Comparison of ENCODE assay signal across 27 cellular contexts in genomic region chr11:47867821-47868220, GRCh38.
"Had no signal": no experiment of that assay in that cellular context is flagged by ENCODE, and none has a peak within 500 bp of the region (broad histone marks: within the 10 kb centered on the region; RNA-seq: fewer than 3 reads in every experiment).

No MANE protein-coding gene starts in this region.

- H3K4me3 Mint-ChIP-seq: activated CD4-positive, alpha-beta memory T cell treated with anti-CD3 and anti-CD28 coated beads for 36 hours; activated CD4-positive, alpha-beta T cell treated with anti-CD3 and anti-CD28 coated beads, Interleukin-2, amount 10 ng/mL, durations not matched to agents 24 days and 14 days; activated naive CD4-positive, alpha-beta T cell treated with anti-CD3 and anti-CD28 coated beads for 36 hours; activated naive CD8-positive, alpha-beta T cell treated with anti-CD3 and anti-CD28 coated beads for 36 hours; activated T-helper 1 cell treated with anti-CD3 and anti-CD28 coated beads, Interleukin-12 subunit alpha, Interleukin-12 subunit beta, Interleukin-2, Interleukin-4 antibody, amounts not matched to agents 30 ng/mL and 10 ng/mL and 1 ng/mL, durations not matched to agents 14 hours and 24 hours and 36 hours; stimulated activated naive B cell treated with anti-CD40 and anti-IgM and Interleukin-4, amounts not matched to agents 10 μg/mL and 1 μg/mL and 100 μg/mL, for 72 hours; T-helper 17 cell had no signal

- H3K27me3 ChIP-seq: heart right ventricle, ovary, sigmoid colon, stomach, suprapubic skin, tibial artery, upper lobe of right lung had no signal

- H3K9me3 Mint-ChIP-seq: activated CD4-positive, alpha-beta memory T cell treated with anti-CD3 and anti-CD28 coated beads for 36 hours; activated CD4-positive, alpha-beta T cell treated with anti-CD3 and anti-CD28 coated beads, Interleukin-2, amount 10 ng/mL, durations not matched to agents 24 days and 14 days; activated naive CD4-positive, alpha-beta T cell treated with anti-CD3 and anti-CD28 coated beads for 36 hours; activated naive CD8-positive, alpha-beta T cell treated with anti-CD3 and anti-CD28 coated beads for 36 hours; activated T-helper 1 cell treated with anti-CD3 and anti-CD28 coated beads, Interleukin-12 subunit alpha, Interleukin-12 subunit beta, Interleukin-2, Interleukin-4 antibody, amounts not matched to agents 30 ng/mL and 10 ng/mL and 1 ng/mL, durations not matched to agents 14 hours and 24 hours and 36 hours; stimulated activated naive B cell treated with anti-CD40 and anti-IgM and Interleukin-4, amounts not matched to agents 10 μg/mL and 1 μg/mL and 100 μg/mL, for 72 hours had no signal

- H3K9me3 ChIP-seq: esophagus muscularis mucosa, heart right ventricle, ovary, prostate gland, sigmoid colon, stomach, suprapubic skin, tibial artery, upper lobe of right lung had no signal

- H3K4me1 ChIP-seq: prostate gland had no signal

- ATAC-seq: heart right ventricle; naive thymus-derived CD4-positive, alpha-beta T cell; stimulated activated naive B cell treated with anti-CD40 and anti-IgM and Interleukin-4, amounts not matched to agents 10 μg/mL and 1 μg/mL and 100 μg/mL, for 72 hours; T-helper 17 cell; upper lobe of right lung had no signal

- H3K36me3 Mint-ChIP-seq: activated CD4-positive, alpha-beta memory T cell treated with anti-CD3 and anti-CD28 coated beads for 36 hours; activated naive CD8-positive, alpha-beta T cell treated with anti-CD3 and anti-CD28 coated beads for 36 hours; stimulated activated naive B cell treated with anti-CD40 and anti-IgM and Interleukin-4, amounts not matched to agents 10 μg/mL and 1 μg/mL and 100 μg/mL, for 72 hours had no signal

- H3K27ac Mint-ChIP-seq: activated CD4-positive, alpha-beta memory T cell treated with anti-CD3 and anti-CD28 coated beads for 36 hours; activated CD4-positive, alpha-beta T cell treated with anti-CD3 and anti-CD28 coated beads, Interleukin-2, amount 10 ng/mL, durations not matched to agents 24 days and 14 days; activated naive CD4-positive, alpha-beta T cell treated with anti-CD3 and anti-CD28 coated beads for 36 hours; activated naive CD8-positive, alpha-beta T cell treated with anti-CD3 and anti-CD28 coated beads for 36 hours; activated T-helper 1 cell treated with anti-CD3 and anti-CD28 coated beads, Interleukin-12 subunit alpha, Interleukin-12 subunit beta, Interleukin-2, Interleukin-4 antibody, amounts not matched to agents 30 ng/mL and 10 ng/mL and 1 ng/mL, durations not matched to agents 14 hours and 24 hours and 36 hours; T-helper 17 cell had no signal

- H3K4me3 ChIP-seq: esophagus muscularis mucosa, heart right ventricle, ovary, prostate gland, sigmoid colon, stomach, suprapubic skin, tibial artery, upper lobe of right lung had no signal

- H3K36me3 ChIP-seq: esophagus muscularis mucosa, heart right ventricle, ovary, prostate gland, sigmoid colon, stomach, suprapubic skin, tibial artery, upper lobe of right lung had no signal

- DNase-seq: activated CD4-positive, alpha-beta memory T cell treated with anti-CD3 and anti-CD28 coated beads for 36 hours; activated CD4-positive, alpha-beta T cell treated with anti-CD3 and anti-CD28 coated beads, Interleukin-2, amount 10 ng/mL, durations not matched to agents 24 days and 14 days; activated CD4-positive, CD25-positive, alpha-beta regulatory T cell treated with anti-CD3 and anti-CD28 coated beads, Interleukin-2, amount 50 U/mL, for 72 hours; activated CD8-positive, alpha-beta memory T cell treated with anti-CD3 and anti-CD28 coated beads, Interleukin-2, amount 50 U/mL, for 4 hours; activated effector memory CD4-positive, alpha-beta T cell treated with anti-CD3 and anti-CD28 coated beads, Interleukin-2, amount 50 U/mL, for 16 hours; activated naive CD4-positive, alpha-beta T cell treated with anti-CD3 and anti-CD28 coated beads for 36 hours; activated naive CD8-positive, alpha-beta T cell treated with anti-CD3 and anti-CD28 coated beads for 36 hours; activated T-cell treated with anti-CD3 and anti-CD28 coated beads, Interleukin-2, amount 50 U/mL, for 1 hour; central memory CD4-positive, alpha-beta T cell; effector CD4-positive, alpha-beta T cell; heart right ventricle; midbrain; naive thymus-derived CD4-positive, alpha-beta T cell; ovary; sigmoid colon; stimulated activated CD4-positive, alpha-beta T cell treated with anti-CD3 and anti-CD28 coated beads, Interleukin-15, amount 100 ng/mL, for 24 hours; stimulated activated CD4-positive, alpha-beta T cell treated with anti-CD3 and anti-CD28 coated beads, Interleukin-2, amount 100 ng/mL, for 24 hours; stimulated activated naive B cell treated with anti-CD40 and anti-IgM and Interleukin-4, amounts not matched to agents 10 μg/mL and 1 μg/mL and 100 μg/mL, for 72 hours; stomach; T-helper 17 cell; T1000; tibial artery; upper lobe of right lung had no signal

- H3K27me3 Mint-ChIP-seq: activated CD4-positive, alpha-beta memory T cell treated with anti-CD3 and anti-CD28 coated beads for 36 hours; activated CD4-positive, alpha-beta T cell treated with anti-CD3 and anti-CD28 coated beads, Interleukin-2, amount 10 ng/mL, durations not matched to agents 24 days and 14 days; activated naive CD8-positive, alpha-beta T cell treated with anti-CD3 and anti-CD28 coated beads for 36 hours; stimulated activated naive B cell treated with anti-CD40 and anti-IgM and Interleukin-4, amounts not matched to agents 10 μg/mL and 1 μg/mL and 100 μg/mL, for 72 hours; T-helper 17 cell had no signal
